In the genomic region with DNA sequence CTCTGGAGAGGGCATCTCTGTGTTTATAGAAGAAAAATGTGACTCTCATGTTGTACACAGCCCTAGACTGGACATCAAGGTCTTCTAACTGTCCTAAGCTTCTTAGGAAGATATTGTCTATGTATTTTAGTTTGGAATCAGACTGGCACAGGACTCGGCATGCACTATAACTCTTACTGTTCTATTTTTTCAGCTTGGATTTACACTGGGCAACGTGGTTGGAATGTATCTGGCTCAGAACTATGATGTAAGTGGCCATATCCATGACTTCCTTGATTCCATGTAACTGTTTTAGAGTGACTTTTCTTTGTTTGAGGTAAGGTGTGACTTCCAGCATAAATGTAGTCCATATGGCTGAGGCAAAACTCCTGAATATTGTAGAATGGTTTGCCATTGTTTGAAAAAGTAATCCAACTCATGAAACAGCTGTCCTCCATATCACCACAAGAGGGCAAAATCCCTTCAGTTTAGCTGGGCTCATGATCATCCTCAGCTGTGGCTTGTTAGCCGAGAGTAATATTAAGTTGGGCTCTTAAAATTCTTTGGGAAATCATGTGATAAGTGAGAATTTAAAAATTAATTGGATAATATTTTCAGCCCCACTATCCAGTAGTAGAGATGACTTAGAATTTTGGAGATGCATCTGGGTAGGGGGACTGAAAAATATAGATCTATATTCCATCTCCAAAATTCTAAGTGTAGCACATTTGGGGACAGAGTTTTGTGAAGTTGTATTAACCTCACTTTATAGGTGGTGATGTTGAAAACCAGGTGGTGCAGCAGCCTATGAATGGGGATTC, we compare ENCODE assay signal across 9 cellular contexts. TPM values are rescaled to one million over a fixed set of nuclear protein-coding genes. Genes with fewer than 3 reads are reported as not detected.
A peak's percentile ranks its signal among the peaks of the same experiment; 100 is the strongest.
DNase-seq lines count a peak whose midpoint lies in the region; ATAC-seq and TF ChIP-seq lines count a peak whose summit lies in the region.
"Had no signal": no experiment of that assay in that cellular context is flagged by ENCODE, and none has a peak within 500 bp of the region (broad histone marks: within the 10 kb centered on the region; RNA-seq: fewer than 3 reads in every experiment).

No MANE protein-coding gene starts in this region.

- H3K27ac ChIP-seq in heart left ventricle (peak overlapping the region in 10 of 12 donors; percentile 12 to 60 (median 36)), sigmoid colon (peak overlapping the region in 3 of 4 donors; percentile 0 to 41 (median 40))

- H3K4me1 ChIP-seq in heart left ventricle (peaks cover 0 to 57% (median 30%) of the 10 kb centered on the region in 12 donors), sigmoid colon (peaks cover 0 to 33% (median 30%) of the 10 kb centered on the region in 4 donors)

- CTCF ChIA-PET in WTC11 (lab: Charles Lee): interaction anchor here (0.7 to 5.1 kb wide), 26 partner anchors 8 to 398 kb away, joined by 3 to 24 read pairs (median 5); partner anchors contain the start of genes SLC13A4 and STMP1

- H3K4me3 Mint-ChIP-seq in stimulated activated naive CD8-positive, alpha-beta T cell treated with anti-CD3 and anti-CD28 coated beads, Interleukin-15, amount 100 ng/mL, for 72 hours: no peak overlapping the region
- no peak overlapping the region for H3K4me3 Mint-ChIP-seq in WTC11
- H3K4me3 Mint-ChIP-seq: dendritic cell treated with granulocyte-macrophage colony-stimulating factor and Interleukin-4, amounts not matched to agents 40 ng/mL and 50 ng/mL, for 4 days had no signal

- H3K4me1 Mint-ChIP-seq in stimulated activated naive CD8-positive, alpha-beta T cell treated with anti-CD3 and anti-CD28 coated beads, Interleukin-15, amount 100 ng/mL, for 72 hours: peaks cover 16% of the 10 kb centered on the region
- H3K4me1 Mint-ChIP-seq in WTC11: peaks cover 7% of the 10 kb centered on the region

- H3K36me3 Mint-ChIP-seq in WTC11: peaks cover 33% of the 10 kb centered on the region

- H3K9me3 ChIP-seq in heart left ventricle: no peaks in the 10 kb centered on the region
- no peaks in the 10 kb centered on the region for H3K9me3 ChIP-seq in sigmoid colon

- POLR2A ChIA-PET in WTC11 (lab: Charles Lee): interaction anchor here (1.3 kb wide), 1 partner anchor 10 kb away, joined by 4 read pairs; the partner anchor contains the start of gene STMP1

- H3K36me3 ChIP-seq in heart left ventricle (peaks cover 0 to 44% (median 24%) of the 10 kb centered on the region in 9 donors), sigmoid colon (peaks cover 0 to 10% (median 3%) of the 10 kb centered on the region in 4 donors)

- DNase-seq in stimulated activated naive CD8-positive, alpha-beta T cell treated with anti-CD3 and anti-CD28 coated beads, Interleukin-15, amount 100 ng/mL, for 72 hours: no peak
- DNase-seq in stimulated activated naive CD8-positive, alpha-beta T cell treated with anti-CD3 and anti-CD28 coated beads, Interleukin-15, Interleukin-2, amounts not matched to agents 100 U/mL and 50 U/mL, for 24 hours: no peak
- DNase-seq in NCI-H2029 treated with DMSO at 0.1 percent for 48 hours (lab: John Stamatoyannopoulos, UW): peak; percentile 45
- no peak for DNase-seq in WTC11 (ENCODE audit: low spot score)
- DNase-seq in heart left ventricle: peak in 1 of 5 donors; percentile 25
- DNase-seq in sigmoid colon: no peak
- DNase-seq in activated effector memory CD4-positive, alpha-beta T cell treated with Interleukin-2 at 50 U/mL for 16 hours: no peak

- H3K27me3 ChIP-seq in heart left ventricle (no peaks in the 10 kb centered on the region), sigmoid colon (no peaks in the 10 kb centered on the region)

- peak; percentile 57 for ATAC-seq in stimulated activated naive CD8-positive, alpha-beta T cell treated with anti-CD3 and anti-CD28 coated beads, Interleukin-15, amount 100 ng/mL, for 72 hours
- ATAC-seq in stimulated activated naive CD8-positive, alpha-beta T cell treated with anti-CD3 and anti-CD28 coated beads, Interleukin-15, Interleukin-2, amounts not matched to agents 100 U/mL and 50 U/mL, for 24 hours: no peak
- ATAC-seq in HG02678 (IDR thresholded peaks at IDR 0.05; ENCODE audit: unreplicated experiment) (peak; percentile 69), WTC11 (peak; percentile 81), heart left ventricle (peak; percentile 73 to 81 (median 77))

- TF ChIP-seq POLR2A in heart left ventricle (IDR thresholded peaks at IDR 0.05) (no peak), sigmoid colon (IDR thresholded peaks at IDR 0.05) (no peak)

- no peak overlapping the region for H3K4me3 ChIP-seq in heart left ventricle
- H3K4me3 ChIP-seq in sigmoid colon: no peak overlapping the region

- H3K9me3 Mint-ChIP-seq in stimulated activated naive CD8-positive, alpha-beta T cell treated with anti-CD3 and anti-CD28 coated beads, Interleukin-15, amount 100 ng/mL, for 72 hours: peaks cover 0 to 5% of the 10 kb centered on the region in 2 donors
- H3K9me3 Mint-ChIP-seq in WTC11: peaks cover 12% of the 10 kb centered on the region
- H3K9me3 Mint-ChIP-seq: dendritic cell treated with granulocyte-macrophage colony-stimulating factor and Interleukin-4, amounts not matched to agents 40 ng/mL and 50 ng/mL, for 4 days had no signal

- TF ChIP-seq CTCF in WTC11 (IDR thresholded peaks at IDR 0.05): peak; percentile 56
- TF ChIP-seq CTCF in heart left ventricle (IDR thresholded peaks at IDR 0.05): peak; percentile 66 to 85 (median 80)
- peak; percentile 62 to 82 (median 72) for TF ChIP-seq CTCF in sigmoid colon (IDR thresholded peaks at IDR 0.05)

- WGBS in heart left ventricle, 4 donors: 31 to 41% (median 40%) methylated on average over 3 of the region's 3 CpGs
- 65 to 67% methylated on average over 3 of the region's 3 CpGs for WGBS in sigmoid colon, 2 donors

- intact Hi-C loops in heart left ventricle (cut with DNase I) (loop anchor here in 9 of 10 donors (2.0 to 10.0 kb wide), 9 partner anchors 75 to 340 kb away; partner anchors contain the start of gene FAM180A (in 1 of the 9)), sigmoid colon (cut with DNase I) (loop anchor here (2.0 kb wide), 1 partner anchor 336 kb away; no protein-coding TSS in a partner anchor)

- no peaks in the 10 kb centered on the region for H3K27me3 Mint-ChIP-seq in stimulated activated naive CD8-positive, alpha-beta T cell treated with anti-CD3 and anti-CD28 coated beads, Interleukin-15, amount 100 ng/mL, for 72 hours
- H3K27me3 Mint-ChIP-seq in WTC11 (ENCODE audit: low read depth): no peaks in the 10 kb centered on the region
- H3K27me3 Mint-ChIP-seq: dendritic cell treated with granulocyte-macrophage colony-stimulating factor and Interleukin-4, amounts not matched to agents 40 ng/mL and 50 ng/mL, for 4 days had no signal

- H3K27ac Mint-ChIP-seq in stimulated activated naive CD8-positive, alpha-beta T cell treated with anti-CD3 and anti-CD28 coated beads, Interleukin-15, amount 100 ng/mL, for 72 hours: no peak overlapping the region
- peak overlapping the region; percentile 49; the same call in 1 of the 2 replicates for H3K27ac Mint-ChIP-seq in WTC11
- H3K27ac Mint-ChIP-seq: dendritic cell treated with granulocyte-macrophage colony-stimulating factor and Interleukin-4, amounts not matched to agents 40 ng/mL and 50 ng/mL, for 4 days had no signal

- TF ChIP-seq EP300 in sigmoid colon (IDR thresholded peaks at IDR 0.05): no peak

TF ChIP-seq in WTC11, 78 proteins besides CTCF, POLR2A, EP300 and RAD21 (continues in another document):
- TF ChIP-seq, protein P1, sequence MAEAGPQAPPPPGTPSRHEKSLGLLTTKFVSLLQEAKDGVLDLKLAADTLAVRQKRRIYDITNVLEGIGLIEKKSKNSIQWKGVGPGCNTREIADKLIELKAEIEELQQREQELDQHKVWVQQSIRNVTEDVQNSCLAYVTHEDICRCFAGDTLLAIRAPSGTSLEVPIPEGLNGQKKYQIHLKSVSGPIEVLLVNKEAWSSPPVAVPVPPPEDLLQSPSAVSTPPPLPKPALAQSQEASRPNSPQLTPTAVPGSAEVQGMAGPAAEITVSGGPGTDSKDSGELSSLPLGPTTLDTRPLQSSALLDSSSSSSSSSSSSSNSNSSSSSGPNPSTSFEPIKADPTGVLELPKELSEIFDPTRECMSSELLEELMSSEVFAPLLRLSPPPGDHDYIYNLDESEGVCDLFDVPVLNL (CRISPR knock-in tag; IDR thresholded peaks at IDR 0.05; ENCODE audit: borderline replicate concordance, low read depth): no peak
- TF ChIP-seq, protein P2, sequence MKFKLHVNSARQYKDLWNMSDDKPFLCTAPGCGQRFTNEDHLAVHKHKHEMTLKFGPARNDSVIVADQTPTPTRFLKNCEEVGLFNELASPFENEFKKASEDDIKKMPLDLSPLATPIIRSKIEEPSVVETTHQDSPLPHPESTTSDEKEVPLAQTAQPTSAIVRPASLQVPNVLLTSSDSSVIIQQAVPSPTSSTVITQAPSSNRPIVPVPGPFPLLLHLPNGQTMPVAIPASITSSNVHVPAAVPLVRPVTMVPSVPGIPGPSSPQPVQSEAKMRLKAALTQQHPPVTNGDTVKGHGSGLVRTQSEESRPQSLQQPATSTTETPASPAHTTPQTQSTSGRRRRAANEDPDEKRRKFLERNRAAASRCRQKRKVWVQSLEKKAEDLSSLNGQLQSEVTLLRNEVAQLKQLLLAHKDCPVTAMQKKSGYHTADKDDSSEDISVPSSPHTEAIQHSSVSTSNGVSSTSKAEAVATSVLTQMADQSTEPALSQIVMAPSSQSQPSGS (CRISPR knock-in tag; IDR thresholded peaks at IDR 0.05; ENCODE audit: borderline replicate concordance, low read depth): no peak
- TF ChIP-seq CREM (CRISPR knock-in tag; IDR thresholded peaks at IDR 0.05): no peak

RNA-seq across cellular contexts. Expression of gene STMP1, which starts 10.4 kb away (rescaled TPM):
- total RNA-seq in WTC11 (2021): 26.1 to 31.6 TPM (median 30.4 TPM) in 3 replicates
- 10 to 100 TPM; 14.7 to 34.7 (median 29.2) TPM for total RNA-seq in heart left ventricle
- 10 to 100 TPM; 27.0 to 34.4 TPM for polyA plus RNA-seq in heart left ventricle
- total RNA-seq in sigmoid colon: 10 to 100 TPM; 10.2 to 25.0 (median 19.9) TPM
- polyA plus RNA-seq in sigmoid colon: 10 to 100 TPM; 23.8 to 56.5 (median 48.8) TPM

RNA-seq across cellular contexts. Expression of gene SLC13A4, which starts 55.2 kb away (rescaled TPM):
- total RNA-seq in WTC11 (2021) (1.6 to 2.1 TPM (median 1.7 TPM) in 3 replicates), heart left ventricle (1 to 10 TPM in 2 of 9 donors, under 1 TPM in 6, not detected in 1; 0.09 to 1.5 (median 0.46) TPM), sigmoid colon (under 1 TPM in 1 of 4 donors, not detected in 3; 0.28 TPM)
- polyA plus RNA-seq in heart left ventricle (under 1 TPM; 0.08 to 0.91 TPM), sigmoid colon (under 1 TPM in 2 of 3 donors, not detected in 1; 0.12 to 0.60 TPM)
